In genomic region chr3:55333041-55333440, GRCh38 we compare ENCODE assay signal across 18 cellular contexts.
"Had no signal": no experiment of that assay in that cellular context is flagged by ENCODE, and none has a peak within 500 bp of the region (broad histone marks: within the 10 kb centered on the region; RNA-seq: fewer than 3 reads in every experiment).

No MANE protein-coding gene starts in this region.

- H3K4me3 ChIP-seq: adrenal gland, colonic mucosa, thoracic aorta had no signal

- H3K4me3 Mint-ChIP-seq: activated CD8-positive, alpha-beta T cell treated with anti-CD3 and anti-CD28 coated beads for 36 hours; activated naive CD4-positive, alpha-beta T cell treated with anti-CD3 and anti-CD28 coated beads, Interleukin-2, amount 50 U/mL, for 24 hours; natural killer cell treated with Interleukin-12 subunit alpha and Interleukin-12 subunit beta and Interleukin-15 and Interleukin-18, amount 100 ng/mL, for 72 hours; stimulated activated naive CD8-positive, alpha-beta T cell treated with anti-CD3 and anti-CD28 coated beads, Interleukin-15, amount 100 ng/mL, for 72 hours had no signal

- H3K9me3 Mint-ChIP-seq: activated CD8-positive, alpha-beta T cell treated with anti-CD3 and anti-CD28 coated beads for 36 hours; activated naive CD4-positive, alpha-beta T cell treated with anti-CD3 and anti-CD28 coated beads, Interleukin-2, amount 50 U/mL, for 24 hours had no signal

- H3K36me3 Mint-ChIP-seq: activated naive CD4-positive, alpha-beta T cell treated with anti-CD3 and anti-CD28 coated beads, Interleukin-2, amount 50 U/mL, for 24 hours had no signal

- H3K27me3 ChIP-seq: adrenal gland, colonic mucosa had no signal

- H3K36me3 ChIP-seq: adrenal gland, colonic mucosa, thoracic aorta had no signal

- H3K27me3 Mint-ChIP-seq: activated CD8-positive, alpha-beta T cell treated with anti-CD3 and anti-CD28 coated beads for 36 hours; activated naive CD4-positive, alpha-beta T cell treated with anti-CD3 and anti-CD28 coated beads, Interleukin-2, amount 50 U/mL, for 24 hours; natural killer cell treated with Interleukin-12 subunit alpha and Interleukin-12 subunit beta and Interleukin-15 and Interleukin-18, amount 100 ng/mL, for 72 hours; stimulated activated naive CD8-positive, alpha-beta T cell treated with anti-CD3 and anti-CD28 coated beads, Interleukin-15, amount 100 ng/mL, for 72 hours had no signal

- H3K9me3 ChIP-seq: adrenal gland, colonic mucosa, thoracic aorta had no signal

- DNase-seq: activated CD4-positive, alpha-beta T cell treated with anti-CD3 and anti-CD28 coated beads for 4 hours; activated CD8-positive, alpha-beta memory T cell treated with anti-CD3 and anti-CD28 coated beads, Interleukin-2, amount 50 U/mL, for 4 hours; activated CD8-positive, alpha-beta T cell treated with anti-CD3 and anti-CD28 coated beads for 36 hours; activated effector memory CD4-positive, alpha-beta T cell treated with anti-CD3 and anti-CD28 coated beads, Interleukin-2, amount 50 U/mL, for 16 hours; activated T-cell treated with anti-CD3 and anti-CD28 coated beads, Interleukin-2, amount 50 U/mL, for 48 hours; adrenal gland; caudate nucleus; colonic mucosa; hippocampal formation; mesendoderm; nucleus accumbens; right cardiac atrium; small intestine; stimulated activated naive CD8-positive, alpha-beta T cell treated with anti-CD3 and anti-CD28 coated beads, Interleukin-15, amount 100 ng/mL, for 72 hours had no signal

- H3K27ac Mint-ChIP-seq: activated CD8-positive, alpha-beta T cell treated with anti-CD3 and anti-CD28 coated beads for 36 hours; natural killer cell treated with Interleukin-12 subunit alpha and Interleukin-12 subunit beta and Interleukin-15 and Interleukin-18, amount 100 ng/mL, for 72 hours; progenitor cell of endocrine pancreas; stimulated activated naive CD8-positive, alpha-beta T cell treated with anti-CD3 and anti-CD28 coated beads, Interleukin-15, amount 100 ng/mL, for 72 hours had no signal

- H3K4me1 Mint-ChIP-seq: activated naive CD4-positive, alpha-beta T cell treated with anti-CD3 and anti-CD28 coated beads, Interleukin-2, amount 50 U/mL, for 24 hours; stimulated activated naive CD8-positive, alpha-beta T cell treated with anti-CD3 and anti-CD28 coated beads, Interleukin-15, amount 100 ng/mL, for 72 hours had no signal
